10 cellular contexts compared by ENCODE assay signal in genomic region chr21:44509539-44509938, GRCh38. TPM values are rescaled to one million over a fixed set of nuclear protein-coding genes. Genes with fewer than 3 reads are reported as not detected.
DNase-seq lines count a peak whose midpoint lies in the region; ATAC-seq and TF ChIP-seq lines count a peak whose summit lies in the region.
"Had no signal": no experiment of that assay in that cellular context is flagged by ENCODE, and none has a peak within 500 bp of the region (broad histone marks: within the 10 kb centered on the region; RNA-seq: fewer than 3 reads in every experiment).

No MANE protein-coding gene starts in this region.

- H3K27ac ChIP-seq in transverse colon: no peak overlapping the region
- H3K27ac ChIP-seq: tibial nerve had no signal

- peaks cover 0 to 6% (median 3%) of the 10 kb centered on the region in 4 donors for H3K4me1 ChIP-seq in transverse colon

- peaks cover 19% of the 10 kb centered on the region for H3K27me3 ChIP-seq in transverse colon

- no peaks in the 10 kb centered on the region for H3K36me3 ChIP-seq in transverse colon
- H3K36me3 ChIP-seq: tibial nerve had no signal

- TF ChIP-seq EP300 in transverse colon (IDR thresholded peaks at IDR 0.05; ENCODE audit: low read depth): no peak

- TF ChIP-seq POLR2A in transverse colon (IDR thresholded peaks at IDR 0.05): no peak

- H3K9me3 ChIP-seq in transverse colon: no peaks in the 10 kb centered on the region
- H3K9me3 ChIP-seq: tibial nerve had no signal

- TF ChIP-seq CTCF in transverse colon (IDR thresholded peaks at IDR 0.05): peak; percentile 25 to 52 (median 39)

- DNase-seq in NCI-H82 (lab: John Stamatoyannopoulos, UW): peak; percentile 42
- no peak for DNase-seq in NCI-H82 treated with DMSO at 0.1 percent for 48 hours (lab: John Stamatoyannopoulos, UW; ENCODE audit: unreplicated experiment)
- DNase-seq in NCI-H526 treated with DMSO at 0.1 percent for 48 hours (lab: John Stamatoyannopoulos, UW): peak; percentile 49
- DNase-seq in transverse colon: peak; percentile 74
- no peak for DNase-seq in NCI-H187 (lab: John Stamatoyannopoulos, UW)
- DNase-seq in amniotic stem cell (lab: John Stamatoyannopoulos, UW): no peak
- DNase-seq: activated naive CD4-positive, alpha-beta T cell treated with anti-CD3 and anti-CD28 coated beads, Interleukin-2, amount 10 ng/mL, durations not matched to agents 7 days and 5 days had no signal

- 48 to 80% methylated on average over 3 to 12 of the region's 12 CpGs for WGBS in transverse colon (ENCODE audit: low coverage in 1 of 2), 2 donors

- in situ Hi-C loops in transverse colon (cut with MboI; ENCODE audit: low pct_ligation_motif_present in 1 of 4, low pct_unique_long_range_greater_than_20kb in 1 of 4, low sequenced_read_pairs in 3 of 4): loop anchor here in 3 of 4 donors (5.0 to 25.0 kb wide), 3 partner anchors 278 to 285 kb away; no protein-coding TSS in a partner anchor

- H3K4me3 ChIP-seq in transverse colon: no peak overlapping the region
- H3K4me3 ChIP-seq: tibial nerve had no signal

- intact Hi-C loops in transverse colon (cut with DNase I; ENCODE audit: low total_unique reads): no loop called here

- ATAC-seq in esophagus mucosa (peak; percentile 59), GM21423 (IDR thresholded peaks at IDR 0.05; ENCODE audit: unreplicated experiment) (no peak)

RNA-seq across cellular contexts. Expression of gene KRTAP10-1, which starts 30.5 kb away (rescaled TPM):
- total RNA-seq in esophagus mucosa (not detected), transverse colon (not detected)
- total RNA-seq: tibial nerve had no signal

RNA-seq across cellular contexts. Expression of gene KRTAP10-2, which starts 41.8 kb away (rescaled TPM):
- total RNA-seq in esophagus mucosa: not detected
- total RNA-seq in transverse colon: not detected
- total RNA-seq: tibial nerve had no signal

RNA-seq across cellular contexts. Expression of gene KRTAP10-3, which starts 49.1 kb away (rescaled TPM):
- not detected for total RNA-seq in esophagus mucosa
- total RNA-seq in transverse colon: not detected
- total RNA-seq: tibial nerve had no signal

RNA-seq across cellular contexts. Expression of gene LRRC3, which starts 54.2 kb away (rescaled TPM):
- 0.72 TPM for total RNA-seq in esophagus mucosa
- total RNA-seq in transverse colon: 1 to 10 TPM; 4.4 to 6.7 (median 5.1) TPM

Comparison
In these comparisons a context has a peak if more than half of its experiments do, and no peak if none do; other contexts are left out.
1. DNase-seq: peak in NCI-H82 (single experiment), NCI-H526 treated with DMSO at 0.1 percent for 48 hours (single experiment) and transverse colon (single experiment); none in NCI-H82 treated with DMSO at 0.1 percent for 48 hours (single experiment), NCI-H187 (0 of 2) and amniotic stem cell (single experiment).